In the genomic region with DNA sequence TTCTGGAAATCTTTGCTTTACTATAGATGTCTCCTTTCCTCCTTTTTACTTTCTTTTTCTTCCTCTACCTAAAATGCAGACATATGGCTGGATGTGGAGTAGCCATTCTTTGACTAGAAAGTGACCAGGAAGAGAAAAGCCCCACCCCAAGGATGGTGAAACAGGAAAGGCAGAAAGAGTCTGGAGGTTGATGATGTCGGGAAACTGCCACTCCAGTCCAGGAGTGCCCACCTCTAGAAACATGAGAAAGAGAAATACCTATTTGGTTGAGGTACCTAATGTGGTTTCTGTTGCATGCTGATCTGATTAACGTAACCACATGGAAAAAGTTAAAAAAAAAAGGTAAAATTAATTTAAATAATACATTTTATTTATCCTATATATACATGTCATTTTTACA, we compare ENCODE assay signal across 28 cellular contexts. TPM values are rescaled to one million over a fixed set of nuclear protein-coding genes. Genes with fewer than 3 reads are reported as not detected.
DNase-seq lines count a peak whose midpoint lies in the region; ATAC-seq and TF ChIP-seq lines count a peak whose summit lies in the region.
"Had no signal": no experiment of that assay in that cellular context is flagged by ENCODE, and none has a peak within 500 bp of the region (broad histone marks: within the 10 kb centered on the region; RNA-seq: fewer than 3 reads in every experiment).

No MANE protein-coding gene starts in this region.

- H3K9me3 ChIP-seq in A673 (ENCODE audit: low read depth, low read length, poor library complexity, severe bottlenecking): no peaks in the 10 kb centered on the region
- H3K9me3 ChIP-seq in mesenchymal stem cell (ENCODE audit: control insufficient read depth, low read length): no peaks in the 10 kb centered on the region
- no peaks in the 10 kb centered on the region for H3K9me3 ChIP-seq in uterus
- H3K9me3 ChIP-seq: BLaER1, body of pancreas, esophagus squamous epithelium, gastrocnemius medialis, suprapubic skin had no signal

- no peak overlapping the region for H3K4me3 ChIP-seq in A673 (ENCODE audit: low read depth, low read length, poor library complexity, severe bottlenecking)
- no peak overlapping the region for H3K4me3 ChIP-seq in KMS-11 (IDR thresholded peaks at IDR 0.05; ENCODE audit: insufficient read depth, low read depth, low read length)
- H3K4me3 ChIP-seq in mesenchymal stem cell (ENCODE audit: insufficient read depth in 1 of 2, low read depth in 1 of 2, low read length in 2 of 2): no peak overlapping the region
- no peak overlapping the region for H3K4me3 ChIP-seq in uterus
- H3K4me3 ChIP-seq: BLaER1, body of pancreas, esophagus squamous epithelium, gastrocnemius medialis, suprapubic skin had no signal

- TF ChIP-seq POLR2A in uterus (IDR thresholded peaks at IDR 0.05): no peak

- POLR2A ChIA-PET in A673 (lab: Charles Lee; ENCODE audit: low non-redundant PET): no interaction called here

- H2BK12ac ChIP-seq in mesenchymal stem cell (ENCODE audit: low read length in 2 of 2): no peak overlapping the region

- peak overlapping the region; percentile 99 for H3K27ac ChIP-seq in A673 (ENCODE audit: low read depth, low read length, poor library complexity, severe bottlenecking)
- no peak overlapping the region for H3K27ac ChIP-seq in KMS-11
- H3K27ac ChIP-seq in mesenchymal stem cell (ENCODE audit: low read length, poor library complexity, severe bottlenecking): no peak overlapping the region
- H3K27ac ChIP-seq in uterus: no peak overlapping the region
- H3K27ac ChIP-seq: BLaER1, body of pancreas, esophagus squamous epithelium, gastrocnemius medialis, suprapubic skin, VCaP had no signal

- H3K23ac ChIP-seq in mesenchymal stem cell (ENCODE audit: low read length in 2 of 2): no peak overlapping the region

- no peak overlapping the region for H4K8ac ChIP-seq in mesenchymal stem cell (ENCODE audit: low read length)

- no peaks in the 10 kb centered on the region for H4K20me1 ChIP-seq in KMS-11 (ENCODE audit: insufficient read depth)
- H4K20me1 ChIP-seq: BLaER1 had no signal

- no peak overlapping the region for H3K14ac ChIP-seq in mesenchymal stem cell (ENCODE audit: low read length in 2 of 2)

- H2AK5ac ChIP-seq in mesenchymal stem cell (ENCODE audit: low read length, severe bottlenecking): peak overlapping the region; percentile 27

- no peaks in the 10 kb centered on the region for H3K79me2 ChIP-seq in KMS-11 (ENCODE audit: insufficient read depth, low read depth)

- H3K27ac Mint-ChIP-seq in activated T-helper 2 cell treated with anti-CD3 and anti-CD28 coated beads, Interferon-gamma antibody, Interleukin-2, Interleukin-4, amounts not matched to agents 10 μg/mL and 5 μg/mL and 100 μg/mL, durations not matched to agents 14 hours and 24 hours and 36 hours: peak overlapping the region; percentile 14
- H3K27ac Mint-ChIP-seq: activated CD4-positive, alpha-beta T cell treated with anti-CD3 and anti-CD28 coated beads for 36 hours; activated CD8-positive, alpha-beta T cell treated with anti-CD3 and anti-CD28 coated beads for 36 hours; activated naive CD4-positive, alpha-beta T cell treated with anti-CD3 and anti-CD28 coated beads, Interleukin-2, amount 10 ng/mL, durations not matched to agents 7 days and 5 days; activated T-helper 1 cell treated with anti-CD3 and anti-CD28 coated beads, Interleukin-12 subunit alpha, Interleukin-12 subunit beta, Interleukin-2, Interleukin-4 antibody, amounts not matched to agents 30 ng/mL and 10 ng/mL and 1 ng/mL, durations not matched to agents 14 hours and 24 hours and 36 hours; nephron had no signal

- H3K18ac ChIP-seq in mesenchymal stem cell (ENCODE audit: low read depth in 1 of 2, low read length in 2 of 2): no peak overlapping the region

- TF ChIP-seq CTCF in A673 (conservative IDR thresholded peaks at IDR 0.05; ENCODE audit: low read depth, low read length) (no peak), KMS-11 (conservative IDR thresholded peaks at IDR 0.05; ENCODE audit: low read depth, low read length) (no peak), uterus (IDR thresholded peaks at IDR 0.05) (no peak)

- no peak overlapping the region for H2AFZ ChIP-seq in KMS-11 (ENCODE audit: low read depth)
- H2AFZ ChIP-seq in mesenchymal stem cell (ENCODE audit: low read depth, low read length): no peak overlapping the region

- no peaks in the 10 kb centered on the region for H3K79me1 ChIP-seq in mesenchymal stem cell (replicated peaks; ENCODE audit: low read length, poor library complexity, severe bottlenecking)

- peaks cover 29% of the 10 kb centered on the region for H3K4me1 Mint-ChIP-seq in activated T-helper 2 cell treated with anti-CD3 and anti-CD28 coated beads, Interferon-gamma antibody, Interleukin-2, Interleukin-4, amounts not matched to agents 10 μg/mL and 5 μg/mL and 100 μg/mL, durations not matched to agents 14 hours and 24 hours and 36 hours (ENCODE audit: low read depth)

- H3K4me2 ChIP-seq in KMS-11 (0 out of 2 replicates have a peak overlapping the region, but pooled peaks have one; percentile 13), mesenchymal stem cell (ENCODE audit: low read length, poor library complexity, severe bottlenecking) (no peak overlapping the region)
- H3K4me2 ChIP-seq: BLaER1 had no signal

- CTCF ChIA-PET in A673 (lab: Charles Lee): no interaction called here

- H3K4me1 ChIP-seq in A673 (ENCODE audit: insufficient read depth, low read length, poor library complexity, severe bottlenecking) (peaks cover 91% of the 10 kb centered on the region), KMS-11 (ENCODE audit: low read depth, poor library complexity, severe bottlenecking) (peaks cover 9% of the 10 kb centered on the region), mesenchymal stem cell (ENCODE audit: control insufficient read depth, insufficient read depth, low read depth, low read length) (peaks cover 10% of the 10 kb centered on the region), uterus (no peaks in the 10 kb centered on the region)

- H3K27me3 Mint-ChIP-seq in activated T-helper 2 cell treated with anti-CD3 and anti-CD28 coated beads, Interferon-gamma antibody, Interleukin-2, Interleukin-4, amounts not matched to agents 10 μg/mL and 5 μg/mL and 100 μg/mL, durations not matched to agents 14 hours and 24 hours and 36 hours (ENCODE audit: low read depth): peaks cover 7% of the 10 kb centered on the region

- no peaks in the 10 kb centered on the region for H3K9me3 Mint-ChIP-seq in activated T-helper 2 cell treated with anti-CD3 and anti-CD28 coated beads, Interferon-gamma antibody, Interleukin-2, Interleukin-4, amounts not matched to agents 10 μg/mL and 5 μg/mL and 100 μg/mL, durations not matched to agents 14 hours and 24 hours and 36 hours
- H3K9me3 Mint-ChIP-seq: activated CD8-positive, alpha-beta T cell treated with anti-CD3 and anti-CD28 coated beads for 36 hours; activated naive CD4-positive, alpha-beta T cell treated with anti-CD3 and anti-CD28 coated beads, Interleukin-2, amount 10 ng/mL, durations not matched to agents 7 days and 5 days; activated T-helper 1 cell treated with anti-CD3 and anti-CD28 coated beads, Interleukin-12 subunit alpha, Interleukin-12 subunit beta, Interleukin-2, Interleukin-4 antibody, amounts not matched to agents 30 ng/mL and 10 ng/mL and 1 ng/mL, durations not matched to agents 14 hours and 24 hours and 36 hours; nephron had no signal

- H3K9ac ChIP-seq in KMS-11 (no peak overlapping the region), mesenchymal stem cell (ENCODE audit: low read length) (no peak overlapping the region)
- H3K9ac ChIP-seq: BLaER1 had no signal

- no peak overlapping the region for H2BK5ac ChIP-seq in mesenchymal stem cell (ENCODE audit: low read depth, low read length, poor library complexity, severe bottlenecking)

- no peak overlapping the region for H3K4ac ChIP-seq in mesenchymal stem cell (ENCODE audit: low read depth in 1 of 2, low read length in 2 of 2)

- no peak overlapping the region for H3K4me3 Mint-ChIP-seq in activated T-helper 2 cell treated with anti-CD3 and anti-CD28 coated beads, Interferon-gamma antibody, Interleukin-2, Interleukin-4, amounts not matched to agents 10 μg/mL and 5 μg/mL and 100 μg/mL, durations not matched to agents 14 hours and 24 hours and 36 hours (ENCODE audit: low read depth)
- H3K4me3 Mint-ChIP-seq: activated CD4-positive, alpha-beta T cell treated with anti-CD3 and anti-CD28 coated beads for 36 hours; activated CD8-positive, alpha-beta T cell treated with anti-CD3 and anti-CD28 coated beads for 36 hours; activated naive CD4-positive, alpha-beta T cell treated with anti-CD3 and anti-CD28 coated beads, Interleukin-2, amount 10 ng/mL, durations not matched to agents 7 days and 5 days; activated T-helper 1 cell treated with anti-CD3 and anti-CD28 coated beads, Interleukin-12 subunit alpha, Interleukin-12 subunit beta, Interleukin-2, Interleukin-4 antibody, amounts not matched to agents 30 ng/mL and 10 ng/mL and 1 ng/mL, durations not matched to agents 14 hours and 24 hours and 36 hours; nephron had no signal

- no peaks in the 10 kb centered on the region for H3K36me3 Mint-ChIP-seq in activated T-helper 2 cell treated with anti-CD3 and anti-CD28 coated beads, Interferon-gamma antibody, Interleukin-2, Interleukin-4, amounts not matched to agents 10 μg/mL and 5 μg/mL and 100 μg/mL, durations not matched to agents 14 hours and 24 hours and 36 hours (ENCODE audit: low read depth)
- H3K36me3 Mint-ChIP-seq: activated naive CD4-positive, alpha-beta T cell treated with anti-CD3 and anti-CD28 coated beads, Interleukin-2, amount 10 ng/mL, durations not matched to agents 7 days and 5 days had no signal

- H3K27me3 ChIP-seq in A673 (replicated peaks; ENCODE audit: insufficient read depth, low read depth, low read length, poor library complexity) (no peaks in the 10 kb centered on the region), KMS-11 (ENCODE audit: insufficient read depth, low read depth) (no peaks in the 10 kb centered on the region), mesenchymal stem cell (ENCODE audit: control insufficient read depth in 1 of 2, insufficient read depth in 1 of 2, low read length in 2 of 2) (no peaks in the 10 kb centered on the region), uterus (no peaks in the 10 kb centered on the region)
- H3K27me3 ChIP-seq: BLaER1, body of pancreas, esophagus squamous epithelium, gastrocnemius medialis, suprapubic skin had no signal

- intact Hi-C loops in A673 (cut with micrococcal nuclease; ENCODE audit: unreplicated experiment): loop anchor here (2.0 to 5.0 kb wide), 4 partner anchors 55 to 522 kb away; partner anchors contain the start of genes LEKR1 and SSR3
- intact Hi-C loops in activated T-helper 2 cell treated with anti-CD3 and anti-CD28 coated beads, Interferon-gamma antibody, Interleukin-2, Interleukin-4, amounts not matched to agents 10 μg/mL and 5 μg/mL and 100 μg/mL, durations not matched to agents 14 hours and 24 hours and 36 hours (cut with micrococcal nuclease): no loop called here
- intact Hi-C loops in uterus (cut with DNase I; ENCODE audit: low total_unique reads): no loop called here

- H2BK120ac ChIP-seq in mesenchymal stem cell (ENCODE audit: low read depth, low read length): no peak overlapping the region

- ATAC-seq in GM18867 (IDR thresholded peaks at IDR 0.05; ENCODE audit: unreplicated experiment): no peak
- ATAC-seq: activated CD4-positive, alpha-beta T cell treated with anti-CD3 and anti-CD28 coated beads for 36 hours; activated CD8-positive, alpha-beta T cell treated with anti-CD3 and anti-CD28 coated beads for 36 hours; body of pancreas; gastrocnemius medialis; HCT116 had no signal

- no TSS peak for BruUV-seq in A673 (replicated peaks; lab: Mats Ljungman, UMichigan)

- DNase-seq in A673 (ENCODE audit: low spot score): peak; percentile 46
- no peak for DNase-seq in activated T-helper 2 cell treated with anti-CD3 and anti-CD28 coated beads, Interferon-gamma antibody, Interleukin-2, Interleukin-4, amounts not matched to agents 10 μg/mL and 5 μg/mL and 100 μg/mL, durations not matched to agents 14 hours and 24 hours and 36 hours (ENCODE audit: low spot score)
- no peak for DNase-seq in mesenchymal stem cell
- DNase-seq in stimulated activated CD4-positive, alpha-beta T cell treated with anti-CD3 and anti-CD28 coated beads, Interleukin-4, amount 100 ng/mL, for 1 hour: no peak
- no peak for DNase-seq in uterus
- DNase-seq: activated CD4-positive, alpha-beta T cell treated with anti-CD3 and anti-CD28 coated beads for 36 hours; activated CD8-positive, alpha-beta memory T cell treated with anti-CD3 and anti-CD28 coated beads, Interleukin-2, amount 50 U/mL, for 48 hours; activated CD8-positive, alpha-beta T cell treated with anti-CD3 and anti-CD28 coated beads for 36 hours; activated naive CD4-positive, alpha-beta T cell treated with anti-CD3 and anti-CD28 coated beads, Interleukin-2, amount 10 ng/mL, durations not matched to agents 7 days and 5 days; body of pancreas; dermis blood vessel endothelial cell; DMS 273 treated with DMSO at 0.1 percent for 48 hours; EL; esophagus squamous epithelium; gastrocnemius medialis; NCI-H1105; NCI-H187 treated with DMSO at 0.1 percent for 48 hours; NCI-H526; stimulated activated naive CD4-positive, alpha-beta T cell; T-helper 9 cell had no signal

- no peaks in the 10 kb centered on the region for H3K36me3 ChIP-seq in A673 (ENCODE audit: insufficient read depth, low read length, poor library complexity, severe bottlenecking)
- no peaks in the 10 kb centered on the region for H3K36me3 ChIP-seq in KMS-11 (ENCODE audit: insufficient read depth)
- no peaks in the 10 kb centered on the region for H3K36me3 ChIP-seq in mesenchymal stem cell (ENCODE audit: control insufficient read depth in 1 of 2, insufficient read depth in 2 of 2, low read depth in 1 of 2, low read length in 2 of 2)
- H3K36me3 ChIP-seq in uterus: no peaks in the 10 kb centered on the region
- H3K36me3 ChIP-seq: BLaER1, esophagus squamous epithelium, gastrocnemius medialis, suprapubic skin had no signal

- 78% methylated on average over 1 of the region's 2 CpGs for WGBS in mesenchymal stem cell

- H2BK15ac ChIP-seq in mesenchymal stem cell (ENCODE audit: low read depth, poor library complexity, severe bottlenecking): no peak overlapping the region

- H4K91ac ChIP-seq in mesenchymal stem cell (ENCODE audit: low read length): no peak overlapping the region

RNA-seq across cellular contexts. Expression of gene SSR3, which starts 55.2 kb away (rescaled TPM):
- 431 and 531 TPM in 2 replicates for total RNA-seq in A673 (2021)
- total RNA-seq in activated T-helper 2 cell treated with anti-CD3 and anti-CD28 coated beads, Interferon-gamma antibody, Interleukin-2, Interleukin-4, amounts not matched to agents 10 μg/mL and 5 μg/mL and 100 μg/mL, durations not matched to agents 14 hours and 24 hours and 36 hours: 193 and 197 TPM in 2 replicates
- 238 TPM for polyA plus RNA-seq in mesenchymal stem cell (2013, experiment 1 of 2)
- polyA plus RNA-seq in mesenchymal stem cell (2013, experiment 2 of 2): 261 TPM
- total RNA-seq in uterus: 100 to 1,000 TPM in 3 of 4 donors, 10 to 100 TPM in 1; 96.8 to 172 (median 128) TPM
